Comparison of ENCODE assay signal across 8 cellular contexts in genomic region chr1:155745284-155746228, GRCh38. TPM values are rescaled to one million over a fixed set of nuclear protein-coding genes. Genes with fewer than 3 reads are reported as not detected.
A peak's percentile ranks its signal among the peaks of the same experiment; 100 is the strongest.
DNase-seq lines count a peak whose midpoint lies in the region; ATAC-seq and TF ChIP-seq lines count a peak whose summit lies in the region.
"Not testable (repeated sequence)": the region's sequence is repeated elsewhere in the genome, so short reads cannot be mapped to it uniquely, and the experiment has no call there.

No MANE protein-coding gene starts in this region.

- peak overlapping the region; percentile 81 for H3K27ac ChIP-seq in upper lobe of right lung

- not testable (repeated sequence) for TF ChIP-seq CTCF in GM13976 (IDR thresholded peaks at IDR 0.05; ENCODE audit: borderline replicate concordance, control extremely low read depth, extremely low read depth, insufficient read depth, missing control alignments)
- peak; percentile 6 for TF ChIP-seq CTCF in upper lobe of right lung (IDR thresholded peaks at IDR 0.05)

- H3K27me3 ChIP-seq in upper lobe of right lung, result not testable (repeated sequence)

- H3K4me1 ChIP-seq in upper lobe of right lung, result not testable (repeated sequence)

- ATAC-seq in HG02852 (IDR thresholded peaks at IDR 0.05; ENCODE audit: unreplicated experiment) (peak; percentile 90), left cardiac atrium (peak; percentile 97 to 98), upper lobe of right lung (peak; percentile 98)

- DNase-seq in GM13976 (ENCODE audit: low spot score) (peak; percentile 87), NCI-H1436 treated with DMSO at 0.1 percent for 48 hours (lab: John Stamatoyannopoulos, UW) (peak; percentile 90), T follicular helper cell (ENCODE audit: low read depth) (peak; percentile 85), amniotic epithelial cell (ENCODE audit: low read depth) (peak; percentile 99), left cardiac atrium (peak; percentile 99), posterior vena cava (ENCODE audit: low spot score) (peak; percentile 99), upper lobe of right lung (peak; percentile 99)

- H3K9me3 ChIP-seq in upper lobe of right lung, result not testable (repeated sequence)

- in situ Hi-C loops in GM13976 (cut with MboI; ENCODE audit: low sequenced_read_pairs, unreplicated experiment), result not testable (repeated sequence)

- peak overlapping the region; percentile 77 for H3K4me3 ChIP-seq in upper lobe of right lung

- peaks cover 18% of the 10 kb centered on the region for H3K36me3 ChIP-seq in upper lobe of right lung

- intact Hi-C loops in left cardiac atrium (cut with DNase I); posterior vena cava (cut with DNase I); upper lobe of right lung (cut with DNase I): not testable (repeated sequence)

RNA-seq across cellular contexts. Expression of gene DAP3, which starts 56.7 kb away (rescaled TPM):
- total RNA-seq in left cardiac atrium, result 10 to 100 TPM; 85.1 to 96.0 TPM
- 10 to 100 TPM; 62.6 to 66.7 TPM for total RNA-seq in posterior vena cava
- 79.6 TPM for total RNA-seq in upper lobe of right lung

RNA-seq across cellular contexts. Expression of gene YY1AP1, which starts 57.0 kb away (rescaled TPM):
- 10 to 100 TPM; 47.5 to 63.7 TPM for total RNA-seq in left cardiac atrium
- total RNA-seq in posterior vena cava, result 10 to 100 TPM; 62.4 to 73.7 TPM
- 69.0 TPM for total RNA-seq in upper lobe of right lung

Comparison
In these comparisons a context has a peak if more than half of its experiments do, and no peak if none do; other contexts are left out.
1. Peak in every context shown above with its lines: DNase-seq, ATAC-seq, H3K4me3 ChIP-seq and H3K27ac ChIP-seq.